29 cellular contexts compared by ENCODE assay signal in the genomic region with DNA sequence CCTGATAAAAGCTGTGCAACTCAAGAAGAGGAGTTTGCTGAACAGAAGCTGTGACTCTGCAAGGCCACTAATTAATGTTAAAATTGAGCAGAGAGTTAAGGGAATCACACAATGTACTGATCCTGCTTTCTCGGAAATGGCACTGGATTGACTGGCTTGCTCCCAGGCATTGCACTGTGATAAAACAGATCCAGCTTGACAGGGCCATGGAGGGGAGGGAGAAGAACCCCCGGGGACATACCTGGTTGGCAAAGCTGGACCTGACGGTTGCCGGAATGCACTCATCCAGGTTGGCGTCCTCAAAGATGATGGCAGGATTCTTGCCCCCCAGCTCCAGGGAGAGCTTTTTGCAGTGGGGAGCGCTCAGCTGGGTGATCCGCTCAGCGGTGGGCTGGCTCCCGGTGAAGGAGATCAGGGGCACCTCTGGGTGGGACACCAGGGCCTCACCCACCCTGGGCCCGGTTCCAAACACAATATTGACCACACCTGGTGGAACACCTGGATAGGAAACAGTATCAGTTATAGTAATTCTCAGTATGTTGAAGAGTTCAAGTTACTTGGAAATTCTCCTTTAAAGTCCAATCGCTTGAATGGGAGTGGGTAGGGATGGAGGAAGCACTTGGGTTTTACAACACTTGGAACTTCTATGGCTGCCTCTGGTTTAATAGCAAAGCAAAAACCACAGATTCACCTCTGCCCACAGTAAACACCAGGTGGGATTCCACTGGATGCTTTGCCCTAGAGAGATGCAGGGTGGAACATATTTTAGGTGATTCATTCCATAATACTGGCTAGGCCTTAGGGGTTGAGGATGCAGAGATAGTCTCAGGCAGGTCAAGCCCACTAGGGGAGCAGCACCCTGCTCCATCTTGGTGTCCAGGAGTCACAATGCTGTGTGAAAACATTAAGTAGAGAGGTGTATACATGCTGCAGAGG. TPM values are rescaled to one million over a fixed set of nuclear protein-coding genes. Genes with fewer than 3 reads are reported as not detected.
"Had no signal": no experiment of that assay in that cellular context is flagged by ENCODE, and none has a peak within 500 bp of the region (broad histone marks: within the 10 kb centered on the region; RNA-seq: fewer than 3 reads in every experiment).

No MANE protein-coding gene starts in this region.

- H3K36me3 ChIP-seq: heart right ventricle, spleen, suprapubic skin, thyroid gland had no signal

- H3K4me1 Mint-ChIP-seq: endodermal cell; stimulated activated memory B cell treated with anti-CD40 and anti-IgM and Interleukin-4, amounts not matched to agents 10 μg/mL and 1 μg/mL and 100 μg/mL, for 72 hours had no signal

- ATAC-seq: esophagus mucosa; foreskin keratinocyte; heart right ventricle; left colon; left ventricle myocardium superior; naive thymus-derived CD4-positive, alpha-beta T cell; psoas muscle; right cardiac atrium; stimulated activated memory B cell treated with anti-CD40 and anti-IgM and Interleukin-4, amounts not matched to agents 10 μg/mL and 1 μg/mL and 100 μg/mL, for 72 hours; stimulated activated naive CD8-positive, alpha-beta T cell treated with anti-CD3 and anti-CD28 coated beads, Interleukin-15, Interleukin-2, amounts not matched to agents 100 U/mL and 50 U/mL, for 24 hours had no signal

- H3K9me3 Mint-ChIP-seq: endodermal cell; naive thymus-derived CD4-positive, alpha-beta T cell; nephron progenitor cell; stimulated activated memory B cell treated with anti-CD40 and anti-IgM and Interleukin-4, amounts not matched to agents 10 μg/mL and 1 μg/mL and 100 μg/mL, for 72 hours; type B pancreatic cell had no signal

- H3K27me3 Mint-ChIP-seq: naive thymus-derived CD4-positive, alpha-beta T cell; stimulated activated memory B cell treated with anti-CD40 and anti-IgM and Interleukin-4, amounts not matched to agents 10 μg/mL and 1 μg/mL and 100 μg/mL, for 72 hours; type B pancreatic cell had no signal

- H3K27ac ChIP-seq: epithelial cell of prostate, foreskin keratinocyte, heart right ventricle, psoas muscle, skin epidermis, spleen, suprapubic skin, thyroid gland had no signal

- H3K27ac Mint-ChIP-seq: endodermal cell; nephron progenitor cell; stimulated activated memory B cell treated with anti-CD40 and anti-IgM and Interleukin-4, amounts not matched to agents 10 μg/mL and 1 μg/mL and 100 μg/mL, for 72 hours; type B pancreatic cell had no signal

- H3K36me3 Mint-ChIP-seq: stimulated activated memory B cell treated with anti-CD40 and anti-IgM and Interleukin-4, amounts not matched to agents 10 μg/mL and 1 μg/mL and 100 μg/mL, for 72 hours; type B pancreatic cell had no signal

- H3K9me3 ChIP-seq: heart right ventricle, psoas muscle, spleen, suprapubic skin, thyroid gland had no signal

- H3K4me3 ChIP-seq: heart right ventricle, lung, psoas muscle, skin epidermis, spleen, suprapubic skin, thyroid gland had no signal

- H3K27me3 ChIP-seq: foreskin keratinocyte, heart right ventricle, spleen, suprapubic skin, thyroid gland had no signal

- H3K4me3 Mint-ChIP-seq: endodermal cell; nephron progenitor cell; stimulated activated memory B cell treated with anti-CD40 and anti-IgM and Interleukin-4, amounts not matched to agents 10 μg/mL and 1 μg/mL and 100 μg/mL, for 72 hours; type B pancreatic cell had no signal

- DNase-seq: central memory CD4-positive, alpha-beta T cell; effector CD8-positive, alpha-beta T cell; endodermal cell; glutamatergic neuron; heart right ventricle; hippocampal formation; left colon; left ventricle myocardium superior; mesendoderm; midbrain; naive thymus-derived CD4-positive, alpha-beta T cell; nephron progenitor cell; nucleus accumbens; psoas muscle; right cardiac atrium; spleen; stimulated activated CD4-positive, alpha-beta T cell treated with anti-CD3 and anti-CD28 coated beads, Interleukin-4, amount 100 ng/mL, for 4 hours; stimulated activated naive CD8-positive, alpha-beta T cell treated with anti-CD3 and anti-CD28 coated beads, Interleukin-15, Interleukin-2, amounts not matched to agents 100 U/mL and 50 U/mL, for 24 hours; thyroid gland had no signal

- FAIRE-seq: colon, islet of Langerhans had no signal

- H3K4me1 ChIP-seq: psoas muscle, spleen, suprapubic skin, thyroid gland had no signal

RNA-seq across cellular contexts. Expression of a gene that starts 17.1 kb away (rescaled TPM):
- total RNA-seq: endodermal cell had no signal
